Comparison of ENCODE assay signal across 7 cellular contexts in the genomic region with DNA sequence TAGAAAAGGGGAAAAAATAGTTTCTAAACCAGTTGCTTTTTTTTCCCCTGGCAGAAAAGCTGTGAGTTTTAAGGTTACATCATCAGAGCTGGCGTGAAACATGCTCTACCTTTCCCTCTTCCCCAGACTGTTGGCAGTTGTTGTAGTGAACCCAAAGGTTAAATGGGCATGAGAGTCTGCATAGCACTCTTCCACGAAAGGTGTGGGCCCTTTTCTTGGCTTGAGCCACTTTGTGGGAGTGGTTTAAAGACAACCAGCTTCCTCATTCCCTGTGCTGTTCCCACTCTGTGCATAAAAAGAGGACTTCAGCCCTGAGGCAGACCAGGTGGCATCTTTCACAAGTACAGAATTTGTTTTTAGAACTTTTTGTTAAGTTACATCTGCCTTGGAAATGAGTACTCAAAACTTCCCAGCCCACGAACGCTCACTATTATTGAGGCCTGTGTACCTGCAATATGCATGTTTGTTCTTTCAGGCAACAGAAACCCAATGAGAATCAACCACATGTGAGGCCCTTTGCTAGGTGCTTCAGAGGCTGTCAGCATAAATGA.
DNase-seq lines count a peak whose midpoint lies in the region; ATAC-seq and TF ChIP-seq lines count a peak whose summit lies in the region.

No MANE protein-coding gene starts in this region.

- H3K9me3 ChIP-seq in neural progenitor cell (ENCODE audit: low read depth) = no peaks in the 10 kb centered on the region

- peaks cover 4% of the 10 kb centered on the region for H3K36me3 Mint-ChIP-seq in neural progenitor cell

- no peak overlapping the region for H3K9ac ChIP-seq in rectal smooth muscle tissue (ENCODE audit: low read length)
- H3K9ac ChIP-seq in neural progenitor cell = no peak overlapping the region

- H3K27ac ChIP-seq in rectal smooth muscle tissue (ENCODE audit: low read depth, low read length) = peak overlapping the region; percentile 2
- H3K27ac ChIP-seq in neural progenitor cell = no peak overlapping the region

- no peak overlapping the region for H2AFZ ChIP-seq in neural progenitor cell (replicated peaks)

- no peaks in the 10 kb centered on the region for H3K36me3 ChIP-seq in rectal smooth muscle tissue (ENCODE audit: control insufficient read depth, insufficient read depth, low read length)
- no peaks in the 10 kb centered on the region for H3K36me3 ChIP-seq in neural progenitor cell

- POLR2A ChIA-PET in GM10248 (lab: Yijun Ruan, JAX) = no interaction called here

- H3K9me3 Mint-ChIP-seq in neural progenitor cell = no peaks in the 10 kb centered on the region

- H3K27me3 ChIP-seq in rectal smooth muscle tissue (ENCODE audit: control insufficient read depth, insufficient read depth, low read length) = no peaks in the 10 kb centered on the region
- no peaks in the 10 kb centered on the region for H3K27me3 ChIP-seq in neural progenitor cell

- H3K27ac Mint-ChIP-seq in neural progenitor cell = no peak overlapping the region

- no peak for TF ChIP-seq CTCF in GM10248 (IDR thresholded peaks at IDR 0.05; ENCODE audit: control extremely low read depth, extremely low read depth, low read depth, missing control alignments)
- TF ChIP-seq CTCF in epithelial cell of esophagus (IDR thresholded peaks at IDR 0.05; ENCODE audit: insufficient read depth, low read depth, low read length, missing control alignments) = no peak
- TF ChIP-seq CTCF in neural progenitor cell (IDR thresholded peaks at IDR 0.05) = no peak

- DNase-seq in GM10248 (ENCODE audit: extremely low spot score) (peak; percentile 21), NCI-H226 (peak; percentile 10), epithelial cell of esophagus (ENCODE audit: low read depth) (peak; percentile 64), neural progenitor cell (ENCODE audit: low spot score) (no peak)

- H3K27me3 Mint-ChIP-seq in neural progenitor cell (ENCODE audit: insufficient read depth, low read depth) = peaks cover 3% of the 10 kb centered on the region

- CTCF ChIA-PET in GM10248 (lab: Yijun Ruan, JAX) = no interaction called here

- H3F3A ChIP-seq in neural progenitor cell (ENCODE audit: low read depth) = no peaks in the 10 kb centered on the region

- peaks cover 21% of the 10 kb centered on the region for H3K4me1 Mint-ChIP-seq in neural progenitor cell

- H3K4me3 Mint-ChIP-seq in neural progenitor cell = no peak overlapping the region

- no peaks in the 10 kb centered on the region for H4K20me1 ChIP-seq in neural progenitor cell (ENCODE audit: low read depth)

- no peak overlapping the region for H3K4me3 ChIP-seq in epithelial cell of esophagus (ENCODE audit: low read length)
- no peak overlapping the region for H3K4me3 ChIP-seq in rectal smooth muscle tissue (ENCODE audit: low read length)
- no peak overlapping the region for H3K4me3 ChIP-seq in neural progenitor cell

- no peaks in the 10 kb centered on the region for H3K79me2 ChIP-seq in neural progenitor cell (ENCODE audit: low read depth)

- no peak overlapping the region for H3K4me2 ChIP-seq in neural progenitor cell

- ATAC-seq in HG02588 (IDR thresholded peaks at IDR 0.05; ENCODE audit: unreplicated experiment) (no peak), GM18498 (IDR thresholded peaks at IDR 0.05; ENCODE audit: unreplicated experiment) (no peak)

- peaks cover 10% of the 10 kb centered on the region for H3K4me1 ChIP-seq in rectal smooth muscle tissue (ENCODE audit: control insufficient read depth, insufficient read depth, low read length)
- H3K4me1 ChIP-seq in neural progenitor cell = no peaks in the 10 kb centered on the region
